30 cellular contexts compared by ENCODE assay signal in genomic region chr5:34583167-34583566, GRCh38.
A peak's percentile ranks its signal among the peaks of the same experiment; 100 is the strongest.
DNase-seq lines count a peak whose midpoint lies in the region; ATAC-seq, FAIRE-seq and TF ChIP-seq lines count a peak whose summit lies in the region.
"Had no signal": no experiment of that assay in that cellular context is flagged by ENCODE, and none has a peak within 500 bp of the region (broad histone marks: within the 10 kb centered on the region; RNA-seq: fewer than 3 reads in every experiment).

No MANE protein-coding gene starts in this region.

- DNase-seq in endothelial cell of umbilical vein (ENCODE audit: low read depth, low spot score) (peak; percentile 85), NCI-H1105 (lab: John Stamatoyannopoulos, UW) (no peak), ovary (no peak), DMS 273 treated with DMSO at 0.1 percent for 48 hours (lab: John Stamatoyannopoulos, UW) (no peak)
- DNase-seq in natural killer cell treated with Interleukin-12 subunit alpha and Interleukin-12 subunit beta and Interleukin-15 and Interleukin-18, amount 100 ng/mL, for 72 hours (ENCODE audit: low spot score): no peak
- DNase-seq: activated CD4-positive, alpha-beta T cell treated with anti-CD3 and anti-CD28 coated beads, Interleukin-2, amount 10 ng/mL, durations not matched to agents 24 days and 14 days; activated gamma-delta T cell treated with Interleukin-2 at 50 U/mL for 16 hours; activated T-cell treated with anti-CD3 and anti-CD28 coated beads, Interleukin-2, amount 50 U/mL, for 24 hours; caudate nucleus; DMS153; effector memory CD8-positive, alpha-beta T cell; lower lobe of right lung; MV-4-11; NCI-H146; NCI-H82; stimulated activated naive B cell treated with anti-CD40 and anti-IgM and Interleukin-4, amounts not matched to agents 10 μg/mL and 1 μg/mL and 100 μg/mL, for 72 hours; T-cell had no signal

- peak; percentile 80 for FAIRE-seq in endothelial cell of umbilical vein (lab: Jason Lieb, UNC)
- FAIRE-seq: GM12878, H54, HepG2 had no signal

- no peaks in the 10 kb centered on the region for H3K9me1 ChIP-seq in endothelial cell of umbilical vein (replicated peaks; ENCODE audit: control insufficient read depth, extremely low read depth, insufficient read depth, low read length)

- H2AFZ ChIP-seq in OCI-LY3 (ENCODE audit: low read depth, low read length): no peak overlapping the region
- H2AFZ ChIP-seq in endothelial cell of umbilical vein (ENCODE audit: low read depth, low read length): no peak overlapping the region

- H3K36me3 Mint-ChIP-seq in natural killer cell treated with Interleukin-12 subunit alpha and Interleukin-12 subunit beta and Interleukin-15 and Interleukin-18, amount 100 ng/mL, for 72 hours: no peaks in the 10 kb centered on the region
- H3K36me3 Mint-ChIP-seq: stimulated activated naive B cell treated with anti-CD40 and anti-IgM and Interleukin-4, amounts not matched to agents 10 μg/mL and 1 μg/mL and 100 μg/mL, for 72 hours; T-cell had no signal

- intact Hi-C loops in endothelial cell of umbilical vein (cut with micrococcal nuclease) (no loop called here), ovary (cut with DNase I) (no loop called here)

- H3K79me2 ChIP-seq in OCI-LY3 (ENCODE audit: low read length) (no peaks in the 10 kb centered on the region), endothelial cell of umbilical vein (ENCODE audit: control insufficient read depth, insufficient read depth, low read length) (no peaks in the 10 kb centered on the region)

- H3K4me3 ChIP-seq in BLaER1 treated with 17β-estradiol and CSF1 and Interleukin-3, amounts not matched to agents 10 nM and 100 nM: no peak overlapping the region
- peak overlapping the region; percentile 28; the same call in 1 of the 2 replicates for H3K4me3 ChIP-seq in OCI-LY3 (ENCODE audit: low read length)
- H3K4me3 ChIP-seq in endothelial cell of umbilical vein (replicated peaks in 1 of 3; ENCODE audit: insufficient read depth in 1 of 3, low read depth in 1 of 3, low read length in 3 of 3): no peak overlapping the region
- H3K4me3 ChIP-seq in ovary: no peak overlapping the region
- H3K4me3 ChIP-seq: ascending aorta, coronary artery, esophagus muscularis mucosa, GM12878, lower lobe of right lung had no signal

- peak overlapping the region in 5 of 11 experiments; percentile 15 to 74 (median 20); a peak in 7 of 22 replicates for H3K9ac ChIP-seq in BLaER1 treated with 17β-estradiol and CSF1 and Interleukin-3, amounts not matched to agents 10 nM and 100 nM
- H3K9ac ChIP-seq in OCI-LY3 (ENCODE audit: low read length) (peak overlapping the region; percentile 79), endothelial cell of umbilical vein (replicated peaks; ENCODE audit: extremely low read depth, insufficient read depth, low read length) (peak overlapping the region; percentile 14)

- H3K27me3 ChIP-seq in BLaER1 treated with 17β-estradiol and CSF1 and Interleukin-3, amounts not matched to agents 10 nM and 100 nM: no peaks in the 10 kb centered on the region
- H3K27me3 ChIP-seq in OCI-LY3 (ENCODE audit: low read depth, low read length) (no peaks in the 10 kb centered on the region), endothelial cell of umbilical vein (ENCODE audit: control insufficient read depth in 2 of 2, insufficient read depth in 2 of 2, low read length in 2 of 2) (no peaks in the 10 kb centered on the region), ovary (no peaks in the 10 kb centered on the region)
- H3K27me3 ChIP-seq: ascending aorta, esophagus muscularis mucosa, foreskin keratinocyte had no signal

- H3K9me3 ChIP-seq in BLaER1 treated with 17β-estradiol and CSF1 and Interleukin-3, amounts not matched to agents 10 nM and 100 nM (replicated peaks in 1 of 11): peaks cover 0 to 18% (median 11%) of the 10 kb centered on the region in 11 experiments; a peak in 14 of 22 replicates
- H3K9me3 ChIP-seq in OCI-LY3 (ENCODE audit: insufficient read depth, low read length) (no peaks in the 10 kb centered on the region; the same call in 1 of the 2 replicates), endothelial cell of umbilical vein (replicated peaks; ENCODE audit: control insufficient read depth, insufficient read depth, low read length) (no peaks in the 10 kb centered on the region), ovary (no peaks in the 10 kb centered on the region)
- H3K9me3 ChIP-seq: ascending aorta, esophagus muscularis mucosa, lower lobe of right lung had no signal

- no peak for ATAC-seq in natural killer cell treated with Interleukin-12 subunit alpha and Interleukin-12 subunit beta and Interleukin-15 and Interleukin-18, amount 100 ng/mL, for 72 hours
- no peak for ATAC-seq in HG03175 (IDR thresholded peaks at IDR 0.05; ENCODE audit: unreplicated experiment)
- ATAC-seq: effector memory CD8-positive, alpha-beta T cell; foreskin keratinocyte; GM12878; lower lobe of right lung; stimulated activated naive B cell treated with anti-CD40 and anti-IgM and Interleukin-4, amounts not matched to agents 10 μg/mL and 1 μg/mL and 100 μg/mL, for 72 hours; T-cell had no signal

- peak overlapping the region in 8 of 11 experiments; percentile 16 to 97 (median 76); a peak in 14 of 22 replicates for H3K27ac ChIP-seq in BLaER1 treated with 17β-estradiol and CSF1 and Interleukin-3, amounts not matched to agents 10 nM and 100 nM
- peak overlapping the region; percentile 99 for H3K27ac ChIP-seq in OCI-LY3 (ENCODE audit: low read length)
- peak overlapping the region; percentile 99 for H3K27ac ChIP-seq in endothelial cell of umbilical vein (ENCODE audit: insufficient read depth, low read depth, low read length)
- H3K27ac ChIP-seq in ovary: no peak overlapping the region
- H3K27ac ChIP-seq: ascending aorta, coronary artery, esophagus muscularis mucosa, foreskin keratinocyte, lower lobe of right lung, RWPE1 had no signal

- no peak for TF ChIP-seq CTCF in OCI-LY3 (IDR thresholded peaks at IDR 0.05; ENCODE audit: low read depth, low read length)
- TF ChIP-seq CTCF in endothelial cell of umbilical vein (IDR thresholded peaks at IDR 0.05; ENCODE audit: extremely low read depth in 1 of 2, insufficient read depth in 1 of 2, low read depth in 1 of 2, low read length in 2 of 2): no peak
- no peak for TF ChIP-seq CTCF in ovary (IDR thresholded peaks at IDR 0.05)

- BruUV-seq in endothelial cell of umbilical vein (replicated peaks; lab: Mats Ljungman, UMichigan): no TSS peak

- dilution Hi-C loops in endothelial cell of umbilical vein (cut with MboI; ENCODE audit: extremely low pct_ligation_motif_present, low sequenced_read_pairs): no loop called here

- peaks cover 6 to 32% of the 10 kb centered on the region in 2 donors for H3K4me1 Mint-ChIP-seq in natural killer cell treated with Interleukin-12 subunit alpha and Interleukin-12 subunit beta and Interleukin-15 and Interleukin-18, amount 100 ng/mL, for 72 hours (ENCODE audit: low read depth in 2 of 2)
- H3K4me1 Mint-ChIP-seq: T-cell had no signal

- H3K36me3 ChIP-seq in BLaER1 treated with 17β-estradiol and CSF1 and Interleukin-3, amounts not matched to agents 10 nM and 100 nM: 0 out of 22 replicates have a peak, but pooled peaks cover 0 to 5% (median 0%) of the 10 kb centered on the region in 11 experiments
- H3K36me3 ChIP-seq in OCI-LY3 (replicated peaks; ENCODE audit: low read depth, low read length) (peaks cover 8% of the 10 kb centered on the region), endothelial cell of umbilical vein (ENCODE audit: control insufficient read depth in 2 of 2, extremely low read depth in 1 of 2, insufficient read depth in 2 of 2, low read length in 2 of 2) (no peaks in the 10 kb centered on the region), ovary (no peaks in the 10 kb centered on the region)
- H3K36me3 ChIP-seq: ascending aorta, esophagus muscularis mucosa, lower lobe of right lung had no signal

- TF ChIP-seq EP300 in ovary (IDR thresholded peaks at IDR 0.05): no peak

- peak overlapping the region in 8 of 11 experiments; percentile 2 to 80 (median 61); a peak in 14 of 22 replicates for H3K4me2 ChIP-seq in BLaER1 treated with 17β-estradiol and CSF1 and Interleukin-3, amounts not matched to agents 10 nM and 100 nM
- peak overlapping the region; percentile 73 for H3K4me2 ChIP-seq in OCI-LY3 (ENCODE audit: low read length)
- peak overlapping the region; percentile 38 for H3K4me2 ChIP-seq in endothelial cell of umbilical vein (ENCODE audit: insufficient read depth, low read length)

- H4K20me1 ChIP-seq in BLaER1 treated with 17β-estradiol and CSF1 and Interleukin-3, amounts not matched to agents 10 nM and 100 nM: no peaks in the 10 kb centered on the region
- H4K20me1 ChIP-seq in OCI-LY3 (ENCODE audit: insufficient read depth, low read length) (no peaks in the 10 kb centered on the region), endothelial cell of umbilical vein (replicated peaks; ENCODE audit: control insufficient read depth, extremely low read depth, insufficient read depth, low read length) (no peaks in the 10 kb centered on the region)

- CTCF ChIA-PET in endothelial cell of umbilical vein (lab: Charles Lee): interaction anchor here (0.7 to 1.0 kb wide), 3 partner anchors 14 to 60 kb away, joined by 3 to 4 read pairs (median 3); no protein-coding TSS in a partner anchor

- POLR2A ChIA-PET in endothelial cell of umbilical vein (lab: Charles Lee): no interaction called here

- TF ChIP-seq POLR2A in endothelial cell of umbilical vein (IDR thresholded peaks at IDR 0.05; ENCODE audit: low read depth, low read length) (no peak), ovary (IDR thresholded peaks at IDR 0.05) (no peak)

- peaks cover 0 to 70% (median 54%) of the 10 kb centered on the region in 10 experiments; a peak in 15 of 20 replicates for H3K4me1 ChIP-seq in BLaER1 treated with 17β-estradiol and CSF1 and Interleukin-3, amounts not matched to agents 10 nM and 100 nM
- peaks cover 75% of the 10 kb centered on the region for H3K4me1 ChIP-seq in OCI-LY3 (ENCODE audit: low read length)
- H3K4me1 ChIP-seq in endothelial cell of umbilical vein (ENCODE audit: control insufficient read depth, extremely low read depth, insufficient read depth, low read length): peaks cover 57% of the 10 kb centered on the region
- H3K4me1 ChIP-seq in ovary (ENCODE audit: insufficient read depth): peaks cover 2% of the 10 kb centered on the region
- H3K4me1 ChIP-seq: ascending aorta, esophagus muscularis mucosa had no signal

- H3K9me3 Mint-ChIP-seq in natural killer cell treated with Interleukin-12 subunit alpha and Interleukin-12 subunit beta and Interleukin-15 and Interleukin-18, amount 100 ng/mL, for 72 hours: peaks cover 3% of the 10 kb centered on the region
- H3K9me3 Mint-ChIP-seq: activated CD4-positive, alpha-beta T cell treated with anti-CD3 and anti-CD28 coated beads, Interleukin-2, amount 10 ng/mL, durations not matched to agents 24 days and 14 days; activated T-cell treated with anti-CD3 and anti-CD28 coated beads, Interleukin-2, amount 50 U/mL, for 24 hours; effector memory CD8-positive, alpha-beta T cell; T-cell had no signal

- H3K27ac Mint-ChIP-seq in natural killer cell treated with Interleukin-12 subunit alpha and Interleukin-12 subunit beta and Interleukin-15 and Interleukin-18, amount 100 ng/mL, for 72 hours: peak overlapping the region in 1 of 2 donors; percentile 82
- H3K27ac Mint-ChIP-seq: activated CD4-positive, alpha-beta T cell treated with anti-CD3 and anti-CD28 coated beads, Interleukin-2, amount 10 ng/mL, durations not matched to agents 24 days and 14 days; activated T-cell treated with anti-CD3 and anti-CD28 coated beads, Interleukin-2, amount 50 U/mL, for 24 hours; B cell; nephron; stimulated activated naive B cell treated with anti-CD40 and anti-IgM and Interleukin-4, amounts not matched to agents 10 μg/mL and 1 μg/mL and 100 μg/mL, for 72 hours; T-cell had no signal

- H3K4me3 Mint-ChIP-seq in natural killer cell treated with Interleukin-12 subunit alpha and Interleukin-12 subunit beta and Interleukin-15 and Interleukin-18, amount 100 ng/mL, for 72 hours: peak overlapping the region; percentile 1
- H3K4me3 Mint-ChIP-seq: activated CD4-positive, alpha-beta T cell treated with anti-CD3 and anti-CD28 coated beads, Interleukin-2, amount 10 ng/mL, durations not matched to agents 24 days and 14 days; activated T-cell treated with anti-CD3 and anti-CD28 coated beads, Interleukin-2, amount 50 U/mL, for 24 hours; B cell; effector memory CD8-positive, alpha-beta T cell; nephron; stimulated activated naive B cell treated with anti-CD40 and anti-IgM and Interleukin-4, amounts not matched to agents 10 μg/mL and 1 μg/mL and 100 μg/mL, for 72 hours; T-cell had no signal

- peaks cover 13 to 14% of the 10 kb centered on the region in 2 donors for H3K27me3 Mint-ChIP-seq in natural killer cell treated with Interleukin-12 subunit alpha and Interleukin-12 subunit beta and Interleukin-15 and Interleukin-18, amount 100 ng/mL, for 72 hours

Comparison
In these comparisons a context has a peak if more than half of its experiments do, and no peak if none do; other contexts are left out.
1. H3K27ac ChIP-seq: peak in BLaER1 treated with 17β-estradiol and CSF1 and Interleukin-3, amounts not matched to agents 10 nM and 100 nM (8 of 11), OCI-LY3 (single experiment) and endothelial cell of umbilical vein (single experiment); none in ovary (0 of 2).
2. Peak in every context shown above with its lines, with median percentiles within 50 percentile points of each other: H3K4me2 ChIP-seq.